Comparison of ENCODE assay signal across 7 cellular contexts in the genomic region with DNA sequence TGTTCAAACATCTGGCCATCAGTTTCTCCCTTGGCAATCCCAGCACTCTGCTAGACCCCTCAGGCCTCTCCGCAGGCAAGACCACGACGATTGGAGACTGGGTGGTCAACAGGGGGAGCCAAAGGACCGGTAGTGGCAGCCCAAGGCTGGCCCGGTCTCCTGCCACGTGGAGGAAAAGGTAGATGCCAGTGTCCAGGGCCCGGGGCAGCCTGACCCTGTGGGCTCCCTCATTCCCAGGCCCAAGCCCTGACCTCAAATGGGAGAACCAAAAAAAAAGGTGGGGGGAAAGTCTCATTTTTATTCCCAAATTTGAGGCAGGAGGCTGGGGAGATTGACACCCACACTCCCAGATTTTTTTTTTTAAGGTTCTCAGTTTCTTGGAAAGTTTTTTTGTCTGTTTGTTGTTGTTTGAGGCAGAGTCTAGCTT. TPM values are rescaled to one million over a fixed set of nuclear protein-coding genes. Genes with fewer than 3 reads are reported as not detected.
DNase-seq lines count a peak whose midpoint lies in the region; ATAC-seq and TF ChIP-seq lines count a peak whose summit lies in the region.

No MANE protein-coding gene starts in this region.

- intact Hi-C loops in Right ventricle myocardium superior (cut with DNase I): loop anchor here (10.0 kb wide), 1 partner anchor 244 kb away; no protein-coding TSS in a partner anchor

- no peaks in the 10 kb centered on the region for H3K9me2 ChIP-seq in SU-DHL-6 (replicated peaks; ENCODE audit: insufficient read depth, low read length)

- no peaks in the 10 kb centered on the region for H3K27me3 ChIP-seq in SU-DHL-6 (ENCODE audit: low read length)

- no peaks in the 10 kb centered on the region for H3K36me3 Mint-ChIP-seq in activated naive CD4-positive, alpha-beta T cell treated with anti-CD3 and anti-CD28 coated beads, Interleukin-2, amount 50 U/mL, for 72 hours

- no peaks in the 10 kb centered on the region for H3K79me2 ChIP-seq in SU-DHL-6 (ENCODE audit: insufficient read depth, low read length)

- no peak overlapping the region for H3K9ac ChIP-seq in SU-DHL-6 (ENCODE audit: low read length)

- no peak overlapping the region for H3K27ac ChIP-seq in SU-DHL-6 (ENCODE audit: low read depth, low read length)

- H2AFZ ChIP-seq in SU-DHL-6 (ENCODE audit: low read depth, low read length, severe bottlenecking): peak overlapping the region; percentile 72

- ATAC-seq in activated naive CD4-positive, alpha-beta T cell treated with anti-CD3 and anti-CD28 coated beads, Interleukin-2, amount 50 U/mL, for 72 hours: peak; percentile 96
- peak; percentile 73 for ATAC-seq in Right ventricle myocardium superior (ENCODE audit: poor library complexity)
- ATAC-seq in HG03354 (IDR thresholded peaks at IDR 0.05; ENCODE audit: poor library complexity, severe bottlenecking, unreplicated experiment): no peak

- no peaks in the 10 kb centered on the region for H3K9me3 ChIP-seq in SU-DHL-6 (ENCODE audit: insufficient read depth, low read length)

- peak overlapping the region; percentile 58 to 82 for H3K27ac Mint-ChIP-seq in activated naive CD4-positive, alpha-beta T cell treated with anti-CD3 and anti-CD28 coated beads, Interleukin-2, amount 50 U/mL, for 72 hours

- H3K4me3 ChIP-seq in SU-DHL-6 (ENCODE audit: insufficient read depth, low read length, poor library complexity, severe bottlenecking): no peak overlapping the region

- TF ChIP-seq CTCF in GM12872 (IDR thresholded peaks at IDR 0.05; ENCODE audit: insufficient read depth, low read depth, low read length) (peak; percentile 92), SU-DHL-6 (IDR thresholded peaks at IDR 0.05; ENCODE audit: insufficient read depth, low read length, poor library complexity, severe bottlenecking) (peak; percentile 82)

- H3K36me3 ChIP-seq in SU-DHL-6 (ENCODE audit: low read length): no peaks in the 10 kb centered on the region

- no peaks in the 10 kb centered on the region for H3F3A ChIP-seq in SU-DHL-6 (ENCODE audit: insufficient read depth)

- H4K20me1 ChIP-seq in SU-DHL-6 (ENCODE audit: low read depth, low read length): no peaks in the 10 kb centered on the region

- DNase-seq in NCI-H1092 (lab: John Stamatoyannopoulos, UW) (peak; percentile 73), Right ventricle myocardium superior (peak; percentile 88), putamen (ENCODE audit: low spot score) (peak; percentile 53)
- DNase-seq in activated naive CD4-positive, alpha-beta T cell treated with anti-CD3 and anti-CD28 coated beads, Interleukin-2, amount 50 U/mL, for 72 hours (ENCODE audit: low spot score in 2 of 2): peak; percentile 85 to 87

- H3K9me3 Mint-ChIP-seq in activated naive CD4-positive, alpha-beta T cell treated with anti-CD3 and anti-CD28 coated beads, Interleukin-2, amount 50 U/mL, for 72 hours: no peaks in the 10 kb centered on the region

- no peak overlapping the region for H3K4me2 ChIP-seq in SU-DHL-6 (ENCODE audit: low read depth, low read length, poor library complexity, severe bottlenecking)

RNA-seq across cellular contexts. Expression of a gene that starts 24.8 kb away (rescaled TPM):
- total RNA-seq in activated naive CD4-positive, alpha-beta T cell treated with anti-CD3 and anti-CD28 coated beads, Interleukin-2, amount 50 U/mL, for 72 hours: 100 to 1,000 TPM; 260 to 445 TPM
- total RNA-seq in Right ventricle myocardium superior: 260 TPM

RNA-seq across cellular contexts. Expression of a gene that starts 29.7 kb away (rescaled TPM):
- 1 to 10 TPM; 2.0 to 3.9 TPM for total RNA-seq in activated naive CD4-positive, alpha-beta T cell treated with anti-CD3 and anti-CD28 coated beads, Interleukin-2, amount 50 U/mL, for 72 hours
- total RNA-seq in Right ventricle myocardium superior: not detected

RNA-seq across cellular contexts. Expression of a gene that starts 34.6 kb away (rescaled TPM):
- 100 to 1,000 TPM; 186 to 368 TPM for total RNA-seq in activated naive CD4-positive, alpha-beta T cell treated with anti-CD3 and anti-CD28 coated beads, Interleukin-2, amount 50 U/mL, for 72 hours
- total RNA-seq in Right ventricle myocardium superior: 130 TPM

RNA-seq across cellular contexts. Expression of a gene that starts 38.1 kb away (rescaled TPM):
- not detected for total RNA-seq in activated naive CD4-positive, alpha-beta T cell treated with anti-CD3 and anti-CD28 coated beads, Interleukin-2, amount 50 U/mL, for 72 hours
- 0.70 TPM for total RNA-seq in Right ventricle myocardium superior

RNA-seq across cellular contexts. Expression of a gene that starts 50.5 kb away (rescaled TPM):
- total RNA-seq in activated naive CD4-positive, alpha-beta T cell treated with anti-CD3 and anti-CD28 coated beads, Interleukin-2, amount 50 U/mL, for 72 hours: not detected
- not detected for total RNA-seq in Right ventricle myocardium superior
